Comparison of ENCODE assay signal across 8 cellular contexts in the genomic region with DNA sequence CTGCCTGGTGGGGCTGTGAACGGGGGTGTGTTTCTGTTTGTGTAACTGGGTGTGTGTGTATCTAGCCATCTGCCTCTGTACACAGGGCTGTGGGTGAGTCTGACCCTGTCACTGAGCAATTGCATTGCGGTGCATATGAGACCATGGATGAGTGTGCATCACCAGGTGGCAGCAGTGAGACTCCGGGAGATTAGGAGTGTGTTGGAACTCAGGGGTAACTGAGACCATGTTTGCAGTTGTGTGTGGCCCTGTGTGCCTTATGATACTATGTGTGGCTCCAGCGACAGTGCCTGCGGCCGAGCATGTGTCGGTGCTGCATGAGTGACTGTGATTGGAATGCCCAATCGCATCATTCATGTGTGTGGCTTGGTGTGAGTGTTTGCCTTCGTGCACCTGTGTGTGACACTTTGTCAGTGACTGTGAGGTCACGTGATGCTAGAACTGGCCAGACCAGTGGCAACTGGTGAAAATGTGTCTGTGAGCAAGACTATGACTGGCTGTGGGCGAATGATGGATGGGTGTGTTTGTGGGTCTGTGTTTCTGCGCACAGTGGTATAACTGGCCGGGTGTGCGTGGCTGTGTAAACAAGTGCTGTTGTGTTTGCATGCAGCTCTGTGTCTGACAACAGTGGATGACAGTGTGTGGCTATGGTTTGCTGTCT. TPM values are rescaled to one million over a fixed set of nuclear protein-coding genes. Genes with fewer than 3 reads are reported as not detected.
DNase-seq lines count a peak whose midpoint lies in the region; TF ChIP-seq lines count a peak whose summit lies in the region.

No MANE protein-coding gene starts in this region.

- no peak for TF ChIP-seq POLR2A in testis (IDR thresholded peaks at IDR 0.05)

- POLR2A ChIA-PET in HEK293T (lab: Yijun Ruan, JAX) = no interaction called here

- H3K9ac ChIP-seq in mucosa of stomach (ENCODE audit: low read length) = no peak overlapping the region

- CTCF ChIA-PET in HEK293T (lab: Yijun Ruan, JAX) = interaction anchor here (1.2 kb wide), 1 partner anchor 149 kb away, joined by 6 read pairs; no protein-coding TSS in a partner anchor

- peaks cover 7 to 45% of the 10 kb centered on the region in 2 donors for H3K36me3 ChIP-seq in esophagus (ENCODE audit: control insufficient read depth in 2 of 2, insufficient read depth in 2 of 2, low read length in 1 of 2)
- peaks cover 45% of the 10 kb centered on the region for H3K36me3 ChIP-seq in mucosa of stomach (ENCODE audit: control insufficient read depth, insufficient read depth, low read length)
- no peaks in the 10 kb centered on the region for H3K36me3 ChIP-seq in testis (ENCODE audit: low read depth, missing control alignments)

- H3K4me1 ChIP-seq in esophagus (ENCODE audit: control insufficient read depth in 2 of 2, insufficient read depth in 2 of 2, low read length in 1 of 2) = peaks cover 0 to 19% of the 10 kb centered on the region in 2 donors
- H3K4me1 ChIP-seq in mucosa of stomach (ENCODE audit: control insufficient read depth, insufficient read depth, low read length) = peaks cover 65% of the 10 kb centered on the region
- H3K4me1 ChIP-seq in testis = peaks cover 37% of the 10 kb centered on the region

- intact Hi-C loops in testis (cut with DNase I; ENCODE audit: low total_unique reads) = loop anchor here (10.0 kb wide), 1 partner anchor 150 kb away; no protein-coding TSS in a partner anchor

- H3K9me3 ChIP-seq in esophagus (ENCODE audit: control insufficient read depth in 2 of 2, insufficient read depth in 1 of 2, low read depth in 1 of 2, low read length in 1 of 2) (no peaks in the 10 kb centered on the region), mucosa of stomach (ENCODE audit: control insufficient read depth, low read length) (no peaks in the 10 kb centered on the region), testis (no peaks in the 10 kb centered on the region)

- H3K4me3 ChIP-seq in esophagus (ENCODE audit: low read depth in 1 of 2, low read length in 2 of 2) (no peak overlapping the region), mucosa of stomach (ENCODE audit: low read length) (peak overlapping the region; percentile 7), testis (no peak overlapping the region)

- DNase-seq in ELR (ENCODE audit: low read depth) (peak; percentile 73), HEK293T (ENCODE audit: extremely low spot score) (peak; percentile 62), NCI-H524 treated with DMSO at 0.1 percent for 48 hours (lab: John Stamatoyannopoulos, UW) (peak; percentile 18), activated T-cell treated with anti-CD3 and anti-CD28 coated beads for 1 hour (ENCODE audit: low read depth) (peak; percentile 56), testis (peak; percentile 87)
- no peak for DNase-seq in NK-92 treated with Interleukin-12 subunit alpha and Interleukin-12 subunit beta, amount 100 ng/mL, for 24 hours (lab: John Stamatoyannopoulos, UW)

- TF ChIP-seq CTCF in testis (IDR thresholded peaks at IDR 0.05) = peak; percentile 42 to 48 (median 42)

- peak overlapping the region; percentile 35 to 38 for H3K27ac ChIP-seq in esophagus (ENCODE audit: low read depth in 2 of 2, low read length in 1 of 2)
- peak overlapping the region; percentile 59 to 78 for H3K27ac ChIP-seq in testis

- no peaks in the 10 kb centered on the region for H3K27me3 ChIP-seq in esophagus (ENCODE audit: control insufficient read depth in 1 of 2, insufficient read depth in 2 of 2, low read length in 2 of 2)
- H3K27me3 ChIP-seq in mucosa of stomach (ENCODE audit: control insufficient read depth, insufficient read depth, low read length) = no peaks in the 10 kb centered on the region
- H3K27me3 ChIP-seq in testis = no peaks in the 10 kb centered on the region

- WGBS in esophagus, 2 donors = 49 to 61% methylated on average over 14 of the region's 14 CpGs
- 73 to 79% methylated on average over 13 to 14 of the region's 14 CpGs for WGBS in testis, 2 donors

TF ChIP-seq in HEK293T, 16 proteins besides CTCF, POLR2A, EP300 and RAD21:
- no peak for TF ChIP-seq ELF4 (IDR thresholded peaks at IDR 0.05)
- TF ChIP-seq LEF1 (IDR thresholded peaks at IDR 0.05; ENCODE audit: borderline replicate concordance) = no peak
- no peak for TF ChIP-seq CTBP1 (IDR thresholded peaks at IDR 0.05; ENCODE audit: borderline replicate concordance)
- TF ChIP-seq L3MBTL2 (conservative IDR thresholded peaks at IDR 0.05) = no peak
- no peak for TF ChIP-seq FOXM1 (IDR thresholded peaks at IDR 0.05; ENCODE audit: borderline replicate concordance)
- TF ChIP-seq ARNT (IDR thresholded peaks at IDR 0.05) = no peak
- no peak for TF ChIP-seq HDGF (IDR thresholded peaks at IDR 0.05; ENCODE audit: borderline replicate concordance)
- TF ChIP-seq FOXA1 (IDR thresholded peaks at IDR 0.05) = no peak
- no peak for TF ChIP-seq SP1 (IDR thresholded peaks at IDR 0.05)
- TF ChIP-seq, protein P1, sequence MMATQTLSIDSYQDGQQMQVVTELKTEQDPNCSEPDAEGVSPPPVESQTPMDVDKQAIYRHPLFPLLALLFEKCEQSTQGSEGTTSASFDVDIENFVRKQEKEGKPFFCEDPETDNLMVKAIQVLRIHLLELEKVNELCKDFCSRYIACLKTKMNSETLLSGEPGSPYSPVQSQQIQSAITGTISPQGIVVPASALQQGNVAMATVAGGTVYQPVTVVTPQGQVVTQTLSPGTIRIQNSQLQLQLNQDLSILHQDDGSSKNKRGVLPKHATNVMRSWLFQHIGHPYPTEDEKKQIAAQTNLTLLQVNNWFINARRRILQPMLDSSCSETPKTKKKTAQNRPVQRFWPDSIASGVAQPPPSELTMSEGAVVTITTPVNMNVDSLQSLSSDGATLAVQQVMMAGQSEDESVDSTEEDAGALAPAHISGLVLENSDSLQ (IDR thresholded peaks at IDR 0.05) = no peak
- TF ChIP-seq ZNF384 (IDR thresholded peaks at IDR 0.05) = no peak
- no peak for TF ChIP-seq BHLHE40 (IDR thresholded peaks at IDR 0.05; ENCODE audit: borderline replicate concordance)
- TF ChIP-seq TARDBP (IDR thresholded peaks at IDR 0.05) = no peak
- TF ChIP-seq FOXK2 (IDR thresholded peaks at IDR 0.05) = no peak
- TF ChIP-seq SUZ12 (IDR thresholded peaks at IDR 0.05) = no peak
- no peak for TF ChIP-seq NFRKB (IDR thresholded peaks at IDR 0.05)

RNA-seq across cellular contexts. Expression of gene VILL, which starts 14.0 kb away (rescaled TPM):
- 10 to 100 TPM in 1 of 2 donors, 1 to 10 TPM in 1; 4.9 to 16.7 TPM for polyA plus RNA-seq in esophagus
- total RNA-seq in testis = 10 to 100 TPM; 16.3 to 17.4 TPM
- polyA plus RNA-seq in testis (ENCODE audit: insufficient read depth, low read depth, low replicate concordance) = 9.5 TPM

RNA-seq across cellular contexts. Expression of gene PLCD1, which starts 24.9 kb away (rescaled TPM):
- polyA plus RNA-seq in esophagus (10 to 100 TPM; 40.1 to 41.2 TPM), testis (ENCODE audit: insufficient read depth, low read depth, low replicate concordance) (88.4 TPM)
- 100 to 1,000 TPM; 155 to 228 TPM for total RNA-seq in testis

RNA-seq across cellular contexts. Expression of gene DLEC1, which starts 34.5 kb away (rescaled TPM):
- polyA plus RNA-seq in esophagus (under 1 TPM; 0.16 to 0.39 TPM), testis (ENCODE audit: insufficient read depth, low read depth, low replicate concordance) (36.9 TPM)
- 10 to 100 TPM; 32.3 to 40.8 TPM for total RNA-seq in testis

Comparison
In these comparisons a context has a peak if more than half of its experiments do, and no peak if none do; other contexts are left out.
1. RNA of gene DLEC1, which starts 34.5 kb away (polyA plus RNA-seq): 36.9 TPM in testis (single experiment); 0.16 to 0.39 TPM in esophagus; every median in the first group is over 10 times any median in the second.